ENCODE assay signal across 1 cellular context in the genomic region with DNA sequence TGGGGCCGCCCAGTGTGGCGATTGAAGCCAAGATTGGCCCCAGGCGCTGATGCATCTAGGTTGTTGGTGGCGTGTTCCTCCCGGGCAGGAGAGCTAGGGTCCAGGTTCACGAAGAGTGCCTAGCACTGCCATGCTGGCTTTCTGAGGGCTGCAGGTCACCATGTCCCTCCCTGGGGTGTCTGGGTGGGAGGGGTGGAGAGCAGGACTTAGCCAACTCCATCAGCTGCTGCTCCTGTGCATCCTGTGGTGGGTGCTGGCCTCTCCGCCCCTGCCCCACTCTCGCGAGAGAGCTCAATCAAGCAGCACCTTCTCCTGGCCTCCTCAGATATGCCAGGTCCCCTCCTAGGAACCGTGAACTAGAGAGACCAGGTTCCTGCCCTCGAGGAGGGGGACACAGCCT.
TF ChIP-seq lines count a peak whose summit lies in the region.

No MANE protein-coding gene starts in this region.

TF ChIP-seq in HepG2, 621 proteins besides CTCF, POLR2A, EP300 and RAD21:
- TF ChIP-seq NBN (conservative IDR thresholded peaks at IDR 0.05) (no peak), ZNF230 (CRISPR knock-in tag; IDR thresholded peaks at IDR 0.05) (no peak), ZNF383 (CRISPR knock-in tag; IDR thresholded peaks at IDR 0.05; ENCODE audit: borderline replicate concordance) (no peak), ZNF501 (CRISPR knock-in tag; IDR thresholded peaks at IDR 0.05) (no peak), U2AF1 (optimal IDR thresholded peaks at IDR 0.05; ENCODE audit: low read depth, low read length) (no peak), KDM5B (CRISPR knock-in tag; IDR thresholded peaks at IDR 0.05; ENCODE audit: borderline replicate concordance) (no peak), PHF5A (CRISPR knock-in tag; IDR thresholded peaks at IDR 0.05; ENCODE audit: low read depth, unreplicated experiment) (no peak), DNMT3B (CRISPR knock-in tag; conservative IDR thresholded peaks at IDR 0.05) (no peak), MYNN (CRISPR knock-in tag; IDR thresholded peaks at IDR 0.05; ENCODE audit: low read depth) (no peak), ZBTB3 (CRISPR knock-in tag; IDR thresholded peaks at IDR 0.05; ENCODE audit: borderline replicate concordance, low read depth) (no peak), ZSCAN22 (CRISPR knock-in tag; IDR thresholded peaks at IDR 0.05) (no peak), SRF (IDR thresholded peaks at IDR 0.05; ENCODE audit: low read depth, low read length) (no peak), NFE2L1 (CRISPR knock-in tag; IDR thresholded peaks at IDR 0.05; ENCODE audit: borderline replicate concordance) (no peak)
- TF ChIP-seq, protein P1, sequence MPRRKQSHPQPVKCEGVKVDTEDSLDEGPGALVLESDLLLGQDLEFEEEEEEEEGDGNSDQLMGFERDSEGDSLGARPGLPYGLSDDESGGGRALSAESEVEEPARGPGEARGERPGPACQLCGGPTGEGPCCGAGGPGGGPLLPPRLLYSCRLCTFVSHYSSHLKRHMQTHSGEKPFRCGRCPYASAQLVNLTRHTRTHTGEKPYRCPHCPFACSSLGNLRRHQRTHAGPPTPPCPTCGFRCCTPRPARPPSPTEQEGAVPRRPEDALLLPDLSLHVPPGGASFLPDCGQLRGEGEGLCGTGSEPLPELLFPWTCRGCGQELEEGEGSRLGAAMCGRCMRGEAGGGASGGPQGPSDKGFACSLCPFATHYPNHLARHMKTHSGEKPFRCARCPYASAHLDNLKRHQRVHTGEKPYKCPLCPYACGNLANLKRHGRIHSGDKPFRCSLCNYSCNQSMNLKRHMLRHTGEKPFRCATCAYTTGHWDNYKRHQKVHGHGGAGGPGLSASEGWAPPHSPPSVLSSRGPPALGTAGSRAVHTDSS (CRISPR knock-in tag; conservative IDR thresholded peaks at IDR 0.05): no peak
- TF ChIP-seq, protein P2, sequence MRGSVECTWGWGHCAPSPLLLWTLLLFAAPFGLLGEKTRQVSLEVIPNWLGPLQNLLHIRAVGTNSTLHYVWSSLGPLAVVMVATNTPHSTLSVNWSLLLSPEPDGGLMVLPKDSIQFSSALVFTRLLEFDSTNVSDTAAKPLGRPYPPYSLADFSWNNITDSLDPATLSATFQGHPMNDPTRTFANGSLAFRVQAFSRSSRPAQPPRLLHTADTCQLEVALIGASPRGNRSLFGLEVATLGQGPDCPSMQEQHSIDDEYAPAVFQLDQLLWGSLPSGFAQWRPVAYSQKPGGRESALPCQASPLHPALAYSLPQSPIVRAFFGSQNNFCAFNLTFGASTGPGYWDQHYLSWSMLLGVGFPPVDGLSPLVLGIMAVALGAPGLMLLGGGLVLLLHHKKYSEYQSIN (CRISPR knock-in tag; IDR thresholded peaks at IDR 0.05; ENCODE audit: borderline replicate concordance): no peak
